1 cellular context compared by ENCODE assay signal in the genomic region with DNA sequence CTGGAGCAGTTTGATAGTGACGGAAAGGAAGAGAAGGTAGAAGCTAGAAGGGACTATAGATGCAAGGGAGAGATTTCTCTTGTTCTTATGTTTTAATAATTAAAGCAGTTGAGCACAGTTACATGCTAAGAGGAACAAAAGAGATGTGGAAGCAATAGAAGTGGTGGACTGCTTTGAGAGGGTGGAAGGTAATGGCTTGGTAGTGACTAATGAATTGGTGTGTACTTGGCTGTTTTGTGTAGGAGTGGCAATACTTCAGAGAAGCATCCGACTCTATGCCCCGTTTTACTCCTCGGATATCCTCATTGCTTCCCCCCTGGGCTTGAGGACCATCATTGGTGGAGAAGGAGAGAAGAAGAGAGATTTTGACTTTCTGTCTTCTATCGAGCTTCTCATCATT.
TF ChIP-seq lines count a peak whose summit lies in the region.

No MANE protein-coding gene starts in this region.

TF ChIP-seq in SK-N-SH treated with all-trans-retinoic acid at 6 μM for 48 hours, 23 proteins besides CTCF, POLR2A, EP300 and RAD21:
- TF ChIP-seq, protein P1, sequence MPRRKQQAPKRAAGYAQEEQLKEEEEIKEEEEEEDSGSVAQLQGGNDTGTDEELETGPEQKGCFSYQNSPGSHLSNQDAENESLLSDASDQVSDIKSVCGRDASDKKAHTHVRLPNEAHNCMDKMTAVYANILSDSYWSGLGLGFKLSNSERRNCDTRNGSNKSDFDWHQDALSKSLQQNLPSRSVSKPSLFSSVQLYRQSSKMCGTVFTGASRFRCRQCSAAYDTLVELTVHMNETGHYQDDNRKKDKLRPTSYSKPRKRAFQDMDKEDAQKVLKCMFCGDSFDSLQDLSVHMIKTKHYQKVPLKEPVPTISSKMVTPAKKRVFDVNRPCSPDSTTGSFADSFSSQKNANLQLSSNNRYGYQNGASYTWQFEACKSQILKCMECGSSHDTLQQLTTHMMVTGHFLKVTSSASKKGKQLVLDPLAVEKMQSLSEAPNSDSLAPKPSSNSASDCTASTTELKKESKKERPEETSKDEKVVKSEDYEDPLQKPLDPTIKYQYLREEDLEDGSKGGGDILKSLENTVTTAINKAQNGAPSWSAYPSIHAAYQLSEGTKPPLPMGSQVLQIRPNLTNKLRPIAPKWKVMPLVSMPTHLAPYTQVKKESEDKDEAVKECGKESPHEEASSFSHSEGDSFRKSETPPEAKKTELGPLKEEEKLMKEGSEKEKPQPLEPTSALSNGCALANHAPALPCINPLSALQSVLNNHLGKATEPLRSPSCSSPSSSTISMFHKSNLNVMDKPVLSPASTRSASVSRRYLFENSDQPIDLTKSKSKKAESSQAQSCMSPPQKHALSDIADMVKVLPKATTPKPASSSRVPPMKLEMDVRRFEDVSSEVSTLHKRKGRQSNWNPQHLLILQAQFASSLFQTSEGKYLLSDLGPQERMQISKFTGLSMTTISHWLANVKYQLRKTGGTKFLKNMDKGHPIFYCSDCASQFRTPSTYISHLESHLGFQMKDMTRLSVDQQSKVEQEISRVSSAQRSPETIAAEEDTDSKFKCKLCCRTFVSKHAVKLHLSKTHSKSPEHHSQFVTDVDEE (CRISPR knock-in tag; IDR thresholded peaks at IDR 0.05) = no peak
- TF ChIP-seq CSRNP3 (CRISPR knock-in tag; IDR thresholded peaks at IDR 0.05) = no peak
- no peak for TF ChIP-seq ARNTL (CRISPR knock-in tag; IDR thresholded peaks at IDR 0.05; ENCODE audit: borderline replicate concordance, low read depth)
- TF ChIP-seq, protein P2, sequence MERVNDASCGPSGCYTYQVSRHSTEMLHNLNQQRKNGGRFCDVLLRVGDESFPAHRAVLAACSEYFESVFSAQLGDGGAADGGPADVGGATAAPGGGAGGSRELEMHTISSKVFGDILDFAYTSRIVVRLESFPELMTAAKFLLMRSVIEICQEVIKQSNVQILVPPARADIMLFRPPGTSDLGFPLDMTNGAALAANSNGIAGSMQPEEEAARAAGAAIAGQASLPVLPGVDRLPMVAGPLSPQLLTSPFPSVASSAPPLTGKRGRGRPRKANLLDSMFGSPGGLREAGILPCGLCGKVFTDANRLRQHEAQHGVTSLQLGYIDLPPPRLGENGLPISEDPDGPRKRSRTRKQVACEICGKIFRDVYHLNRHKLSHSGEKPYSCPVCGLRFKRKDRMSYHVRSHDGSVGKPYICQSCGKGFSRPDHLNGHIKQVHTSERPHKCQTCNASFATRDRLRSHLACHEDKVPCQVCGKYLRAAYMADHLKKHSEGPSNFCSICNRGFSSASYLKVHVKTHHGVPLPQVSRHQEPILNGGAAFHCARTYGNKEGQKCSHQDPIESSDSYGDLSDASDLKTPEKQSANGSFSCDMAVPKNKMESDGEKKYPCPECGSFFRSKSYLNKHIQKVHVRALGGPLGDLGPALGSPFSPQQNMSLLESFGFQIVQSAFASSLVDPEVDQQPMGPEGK (CRISPR knock-in tag; IDR thresholded peaks at IDR 0.05; ENCODE audit: borderline replicate concordance) = no peak
- no peak for TF ChIP-seq ISL1 (CRISPR knock-in tag; IDR thresholded peaks at IDR 0.05)
- TF ChIP-seq ZNF70 (CRISPR knock-in tag; IDR thresholded peaks at IDR 0.05) = no peak
- TF ChIP-seq TCF4 (CRISPR knock-in tag; IDR thresholded peaks at IDR 0.05; ENCODE audit: borderline replicate concordance) = no peak
- TF ChIP-seq CSDC2 (CRISPR knock-in tag; IDR thresholded peaks at IDR 0.05) = no peak
- no peak for TF ChIP-seq ZFP30 (CRISPR knock-in tag; IDR thresholded peaks at IDR 0.05)
- TF ChIP-seq ZNF565 (CRISPR knock-in tag; conservative IDR thresholded peaks at IDR 0.05; ENCODE audit: low read depth) = no peak
- no peak for TF ChIP-seq ZFP3 (CRISPR knock-in tag; IDR thresholded peaks at IDR 0.05)
- no peak for TF ChIP-seq RARB (CRISPR knock-in tag; IDR thresholded peaks at IDR 0.05)
- TF ChIP-seq OSR1 (CRISPR knock-in tag; IDR thresholded peaks at IDR 0.05) = no peak
